In the genomic region with DNA sequence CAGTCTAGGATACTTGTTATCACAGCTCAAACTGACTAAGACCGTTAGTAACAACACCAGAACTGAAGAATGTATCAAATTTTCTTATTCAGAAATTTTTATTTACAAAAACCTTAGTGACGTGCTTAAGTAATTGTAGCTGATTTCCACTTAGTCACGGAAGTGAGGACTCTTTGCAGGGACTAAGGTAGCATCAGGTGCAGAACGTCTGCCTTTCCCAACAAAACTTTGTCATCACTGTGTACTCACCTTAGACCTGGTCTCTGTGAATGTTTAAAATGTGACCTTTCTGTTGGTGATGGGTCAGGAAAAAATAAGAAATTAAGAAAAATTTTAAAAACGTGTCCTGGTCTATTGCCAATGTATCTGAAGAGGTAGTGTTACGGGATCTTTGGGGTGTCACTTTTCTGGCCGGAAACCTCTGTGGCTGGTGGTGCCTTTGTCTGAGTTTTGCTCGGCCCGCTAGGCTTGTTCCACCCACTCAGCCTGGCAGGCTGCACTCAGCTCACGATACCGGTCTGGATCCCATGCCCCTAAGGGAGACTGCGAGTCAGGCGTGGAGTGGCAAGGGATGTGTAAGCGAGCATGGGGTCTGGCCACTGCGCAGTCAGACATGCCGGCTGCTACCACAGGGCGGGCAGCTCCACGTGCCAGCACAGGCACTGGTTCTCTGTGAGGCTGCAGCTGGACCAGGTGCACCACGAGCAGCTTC, we compare ENCODE assay signal across 9 cellular contexts. TPM values are rescaled to one million over a fixed set of nuclear protein-coding genes. Genes with fewer than 3 reads are reported as not detected.
DNase-seq lines count a peak whose midpoint lies in the region; ATAC-seq, FAIRE-seq and TF ChIP-seq lines count a peak whose summit lies in the region.
"Had no signal": no experiment of that assay in that cellular context is flagged by ENCODE, and none has a peak within 500 bp of the region (broad histone marks: within the 10 kb centered on the region; RNA-seq: fewer than 3 reads in every experiment).

No MANE protein-coding gene starts in this region.

- POLR2A ChIA-PET in WTC11 (lab: Charles Lee) = no interaction called here

- CTCF ChIA-PET in WTC11 (lab: Charles Lee) = interaction anchor here (3.0 kb wide), 1 partner anchor 154 kb away, joined by 12 read pairs; no protein-coding TSS in a partner anchor

- H3K4me1 ChIP-seq in lower lobe of right lung = peaks cover 16% of the 10 kb centered on the region

- H3K9me3 Mint-ChIP-seq in WTC11 = no peaks in the 10 kb centered on the region

- intact Hi-C loops in lower lobe of right lung (cut with DNase I) = no loop called here

- H3K4me1 Mint-ChIP-seq in WTC11 = peaks cover 8% of the 10 kb centered on the region

- TF ChIP-seq CTCF in WTC11 (IDR thresholded peaks at IDR 0.05) = no peak
- TF ChIP-seq CTCF in lower lobe of right lung (IDR thresholded peaks at IDR 0.05) = no peak

- H3K36me3 Mint-ChIP-seq in WTC11 = no peaks in the 10 kb centered on the region

- no peaks in the 10 kb centered on the region for H3K27me3 ChIP-seq in lower lobe of right lung (ENCODE audit: low read depth)

- H3K4me3 ChIP-seq in lower lobe of right lung = no peak overlapping the region

- peak overlapping the region; percentile 33 for H3K27ac ChIP-seq in lower lobe of right lung

- no peak for ATAC-seq in WTC11
- peak in 1 of 2 donors; percentile 14 for ATAC-seq in lower lobe of right lung
- ATAC-seq in HG03565 (IDR thresholded peaks at IDR 0.05; ENCODE audit: unreplicated experiment) = no peak
- ATAC-seq in GM18517 (IDR thresholded peaks at IDR 0.05; ENCODE audit: unreplicated experiment) = no peak
- ATAC-seq in GM19328 (IDR thresholded peaks at IDR 0.05; ENCODE audit: unreplicated experiment) = no peak

- no peak for FAIRE-seq in frontal cortex (lab: Jason Lieb, UNC)

- no peaks in the 10 kb centered on the region for H3K9me3 ChIP-seq in lower lobe of right lung

- H3K36me3 ChIP-seq in lower lobe of right lung = no peaks in the 10 kb centered on the region

- H3K4me3 Mint-ChIP-seq in WTC11 = no peak overlapping the region

- no peak for DNase-seq in WTC11 (ENCODE audit: low spot score)
- peak; percentile 86 for DNase-seq in activated effector memory CD4-positive, alpha-beta T cell treated with anti-CD3 and anti-CD28 coated beads, Interleukin-2, amount 50 U/mL, for 16 hours
- no peak for DNase-seq in lower lobe of right lung
- DNase-seq in stimulated activated naive CD4-positive, alpha-beta T cell (lab: John Stamatoyannopoulos, UW) = peak; percentile 18 to 76 (median 50)
- DNase-seq in frontal cortex (ENCODE audit: low spot score in 2 of 2) = no peak
- DNase-seq: mesendoderm had no signal

- no peaks in the 10 kb centered on the region for H3K27me3 Mint-ChIP-seq in WTC11 (ENCODE audit: low read depth)

- H3K27ac Mint-ChIP-seq in WTC11 = peak overlapping the region; percentile 78; the same call in 1 of the 2 replicates

TF ChIP-seq in WTC11, 78 proteins besides CTCF, POLR2A, EP300 and RAD21 (continues in another document):
- TF ChIP-seq, protein P1, sequence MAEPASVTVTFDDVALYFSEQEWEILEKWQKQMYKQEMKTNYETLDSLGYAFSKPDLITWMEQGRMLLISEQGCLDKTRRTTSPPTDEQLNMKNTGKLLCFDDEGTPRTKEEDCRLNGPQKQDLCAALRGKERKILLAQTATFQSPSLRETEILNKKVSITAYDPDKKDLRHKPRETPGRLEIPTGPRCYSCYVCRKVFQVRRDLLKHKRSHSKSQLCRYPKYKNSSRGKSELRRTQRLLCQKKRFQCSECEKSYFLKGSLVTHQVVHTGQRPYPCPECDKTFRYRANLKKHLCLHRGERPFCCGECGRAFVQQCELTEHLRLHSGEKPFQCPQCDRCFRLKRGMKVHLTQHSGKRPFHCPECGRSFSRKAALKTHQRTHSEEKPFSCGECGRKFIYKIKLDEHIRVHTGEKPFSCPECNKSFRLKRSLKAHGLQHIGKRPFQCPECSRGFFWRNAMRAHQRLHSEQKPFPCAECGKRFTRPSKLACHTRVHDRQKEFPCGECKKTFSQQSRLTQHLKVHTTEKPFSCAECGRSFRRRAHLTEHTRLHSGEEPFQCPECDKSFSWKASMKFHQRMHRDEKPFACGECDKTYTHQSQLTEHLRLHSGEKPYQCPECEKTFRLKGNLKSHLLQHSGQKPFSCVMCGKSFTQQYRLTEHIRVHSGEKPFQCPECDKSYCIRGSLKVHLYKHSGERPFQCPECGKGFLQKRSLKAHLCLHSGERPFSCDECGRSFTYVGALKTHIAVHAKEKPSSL (CRISPR knock-in tag; conservative IDR thresholded peaks at IDR 0.05) = no peak
- TF ChIP-seq, protein P2, sequence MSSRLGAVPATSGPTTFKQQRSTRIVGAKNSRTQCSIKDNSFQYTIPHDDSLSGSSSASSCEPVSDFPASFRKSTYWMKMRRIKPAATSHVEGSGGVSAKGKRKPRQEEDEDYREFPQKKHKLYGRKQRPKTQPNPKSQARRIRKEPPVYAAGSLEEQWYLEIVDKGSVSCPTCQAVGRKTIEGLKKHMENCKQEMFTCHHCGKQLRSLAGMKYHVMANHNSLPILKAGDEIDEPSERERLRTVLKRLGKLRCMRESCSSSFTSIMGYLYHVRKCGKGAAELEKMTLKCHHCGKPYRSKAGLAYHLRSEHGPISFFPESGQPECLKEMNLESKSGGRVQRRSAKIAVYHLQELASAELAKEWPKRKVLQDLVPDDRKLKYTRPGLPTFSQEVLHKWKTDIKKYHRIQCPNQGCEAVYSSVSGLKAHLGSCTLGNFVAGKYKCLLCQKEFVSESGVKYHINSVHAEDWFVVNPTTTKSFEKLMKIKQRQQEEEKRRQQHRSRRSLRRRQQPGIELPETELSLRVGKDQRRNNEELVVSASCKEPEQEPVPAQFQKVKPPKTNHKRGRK (CRISPR knock-in tag; IDR thresholded peaks at IDR 0.05; ENCODE audit: borderline replicate concordance) = no peak
- TF ChIP-seq RORB (CRISPR knock-in tag; IDR thresholded peaks at IDR 0.05) (no peak), RELA (CRISPR knock-in tag; IDR thresholded peaks at IDR 0.05; ENCODE audit: borderline replicate concordance) (no peak), MYBL2 (CRISPR knock-in tag; IDR thresholded peaks at IDR 0.05) (no peak), JUN (CRISPR knock-in tag; IDR thresholded peaks at IDR 0.05) (no peak), PRRX2 (CRISPR knock-in tag; IDR thresholded peaks at IDR 0.05) (no peak), ZNF396 (CRISPR knock-in tag; IDR thresholded peaks at IDR 0.05; ENCODE audit: borderline replicate concordance) (no peak)
- TF ChIP-seq, protein P3, sequence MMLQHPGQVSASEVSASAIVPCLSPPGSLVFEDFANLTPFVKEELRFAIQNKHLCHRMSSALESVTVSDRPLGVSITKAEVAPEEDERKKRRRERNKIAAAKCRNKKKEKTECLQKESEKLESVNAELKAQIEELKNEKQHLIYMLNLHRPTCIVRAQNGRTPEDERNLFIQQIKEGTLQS (CRISPR knock-in tag; conservative IDR thresholded peaks at IDR 0.05) = no peak
- TF ChIP-seq, protein P4, sequence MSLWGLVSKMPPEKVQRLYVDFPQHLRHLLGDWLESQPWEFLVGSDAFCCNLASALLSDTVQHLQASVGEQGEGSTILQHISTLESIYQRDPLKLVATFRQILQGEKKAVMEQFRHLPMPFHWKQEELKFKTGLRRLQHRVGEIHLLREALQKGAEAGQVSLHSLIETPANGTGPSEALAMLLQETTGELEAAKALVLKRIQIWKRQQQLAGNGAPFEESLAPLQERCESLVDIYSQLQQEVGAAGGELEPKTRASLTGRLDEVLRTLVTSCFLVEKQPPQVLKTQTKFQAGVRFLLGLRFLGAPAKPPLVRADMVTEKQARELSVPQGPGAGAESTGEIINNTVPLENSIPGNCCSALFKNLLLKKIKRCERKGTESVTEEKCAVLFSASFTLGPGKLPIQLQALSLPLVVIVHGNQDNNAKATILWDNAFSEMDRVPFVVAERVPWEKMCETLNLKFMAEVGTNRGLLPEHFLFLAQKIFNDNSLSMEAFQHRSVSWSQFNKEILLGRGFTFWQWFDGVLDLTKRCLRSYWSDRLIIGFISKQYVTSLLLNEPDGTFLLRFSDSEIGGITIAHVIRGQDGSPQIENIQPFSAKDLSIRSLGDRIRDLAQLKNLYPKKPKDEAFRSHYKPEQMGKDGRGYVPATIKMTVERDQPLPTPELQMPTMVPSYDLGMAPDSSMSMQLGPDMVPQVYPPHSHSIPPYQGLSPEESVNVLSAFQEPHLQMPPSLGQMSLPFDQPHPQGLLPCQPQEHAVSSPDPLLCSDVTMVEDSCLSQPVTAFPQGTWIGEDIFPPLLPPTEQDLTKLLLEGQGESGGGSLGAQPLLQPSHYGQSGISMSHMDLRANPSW (CRISPR knock-in tag; conservative IDR thresholded peaks at IDR 0.05; ENCODE audit: low read depth) = no peak
- TF ChIP-seq, protein P5, sequence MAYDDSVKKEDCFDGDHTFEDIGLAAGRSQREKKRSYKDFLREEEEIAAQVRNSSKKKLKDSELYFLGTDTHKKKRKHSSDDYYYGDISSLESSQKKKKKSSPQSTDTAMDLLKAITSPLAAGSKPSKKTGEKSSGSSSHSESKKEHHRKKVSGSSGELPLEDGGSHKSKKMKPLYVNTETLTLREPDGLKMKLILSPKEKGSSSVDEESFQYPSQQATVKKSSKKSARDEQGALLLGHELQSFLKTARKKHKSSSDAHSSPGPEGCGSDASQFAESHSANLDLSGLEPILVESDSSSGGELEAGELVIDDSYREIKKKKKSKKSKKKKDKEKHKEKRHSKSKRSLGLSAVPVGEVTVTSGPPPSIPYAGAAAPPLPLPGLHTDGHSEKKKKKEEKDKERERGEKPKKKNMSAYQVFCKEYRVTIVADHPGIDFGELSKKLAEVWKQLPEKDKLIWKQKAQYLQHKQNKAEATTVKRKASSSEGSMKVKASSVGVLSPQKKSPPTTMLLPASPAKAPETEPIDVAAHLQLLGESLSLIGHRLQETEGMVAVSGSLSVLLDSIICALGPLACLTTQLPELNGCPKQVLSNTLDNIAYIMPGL (CRISPR knock-in tag; IDR thresholded peaks at IDR 0.05) = no peak
- TF ChIP-seq, protein P6, sequence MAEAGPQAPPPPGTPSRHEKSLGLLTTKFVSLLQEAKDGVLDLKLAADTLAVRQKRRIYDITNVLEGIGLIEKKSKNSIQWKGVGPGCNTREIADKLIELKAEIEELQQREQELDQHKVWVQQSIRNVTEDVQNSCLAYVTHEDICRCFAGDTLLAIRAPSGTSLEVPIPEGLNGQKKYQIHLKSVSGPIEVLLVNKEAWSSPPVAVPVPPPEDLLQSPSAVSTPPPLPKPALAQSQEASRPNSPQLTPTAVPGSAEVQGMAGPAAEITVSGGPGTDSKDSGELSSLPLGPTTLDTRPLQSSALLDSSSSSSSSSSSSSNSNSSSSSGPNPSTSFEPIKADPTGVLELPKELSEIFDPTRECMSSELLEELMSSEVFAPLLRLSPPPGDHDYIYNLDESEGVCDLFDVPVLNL (CRISPR knock-in tag; IDR thresholded peaks at IDR 0.05; ENCODE audit: borderline replicate concordance, low read depth) = no peak

RNA-seq across cellular contexts. Expression of a gene that starts 24.1 kb away (rescaled TPM):
- total RNA-seq in WTC11 (2021) (1.8 to 2.2 TPM (median 2.1 TPM) in 3 replicates), lower lobe of right lung (13.0 TPM), frontal cortex (6.9 TPM)

Comparison
In these comparisons a context has a peak if more than half of its experiments do, and no peak if none do; other contexts are left out.
1. DNase-seq: peak in activated effector memory CD4-positive, alpha-beta T cell treated with anti-CD3 and anti-CD28 coated beads, Interleukin-2, amount 50 U/mL, for 16 hours (single experiment) and stimulated activated naive CD4-positive, alpha-beta T cell (6 of 6); none in WTC11 (single experiment), lower lobe of right lung (single experiment) and frontal cortex (0 of 2).